In genomic region chr1:32198237-32199042, GRCh38 we compare ENCODE assay signal across 1 cellular context.
A peak's percentile ranks its signal among the peaks of the same experiment; 100 is the strongest.
TF ChIP-seq lines count a peak whose summit lies in the region.

No MANE protein-coding gene starts in this region.

TF ChIP-seq in A549, 52 proteins besides CTCF, POLR2A, EP300 and RAD21:
- TF ChIP-seq POLR2AphosphoS2 (conservative IDR thresholded peaks at IDR 0.05; ENCODE audit: low read length) (peak; percentile 55; the same call in 1 of the 2 replicates), JUN (IDR thresholded peaks at IDR 0.05) (peak in 1 of 2 experiments; percentile 34; a peak in 1 of 5 replicates), PHF8 (IDR thresholded peaks at IDR 0.05; ENCODE audit: borderline replicate concordance, low read depth) (no peak)
